In genomic region chr6:127382413-127382812, GRCh38 we compare ENCODE assay signal across 1 cellular context.
TF ChIP-seq lines count a peak whose summit lies in the region.

No MANE protein-coding gene starts in this region.

TF ChIP-seq in GM12878, 131 proteins besides CTCF, POLR2A, EP300 and RAD21 (continued from another document):
- TF ChIP-seq SKIL (IDR thresholded peaks at IDR 0.05; ENCODE audit: low read depth, poor library complexity, severe bottlenecking) (no peak), NR2C2 (IDR thresholded peaks at IDR 0.05; ENCODE audit: borderline replicate concordance, control insufficient read depth, insufficient read length, low read depth) (no peak), RCOR1 (conservative IDR thresholded peaks at IDR 0.05; ENCODE audit: low read depth, low read length) (no peak), ZNF217 (IDR thresholded peaks at IDR 0.05) (peak; percentile 76), MEF2B (IDR thresholded peaks at IDR 0.05; ENCODE audit: partially characterized antibody, poor library complexity, severe bottlenecking) (no peak), E2F4 (IDR thresholded peaks at IDR 0.05; ENCODE audit: low read depth, low read length) (no peak), WRNIP1 (IDR thresholded peaks at IDR 0.05; ENCODE audit: borderline replicate concordance, low read depth, low read length) (no peak), SPI1 (IDR thresholded peaks at IDR 0.05; ENCODE audit: borderline replicate concordance, insufficient read depth, low read depth, low read length) (0 out of 2 replicates have a peak, but pooled peaks have one; percentile 7), ZSCAN29 (IDR thresholded peaks at IDR 0.05) (no peak), NRF1 (conservative IDR thresholded peaks at IDR 0.05; ENCODE audit: low read depth, low read length) (no peak), ZNF24 (IDR thresholded peaks at IDR 0.05) (peak; percentile 70), BRCA1 (IDR thresholded peaks at IDR 0.05; ENCODE audit: low read depth, low read length) (no peak), ASH2L (IDR thresholded peaks at IDR 0.05; ENCODE audit: borderline replicate concordance, low read depth) (no peak)
TF ChIP-seq in GM12878: peak in this region for 8.
